In the genomic region with DNA sequence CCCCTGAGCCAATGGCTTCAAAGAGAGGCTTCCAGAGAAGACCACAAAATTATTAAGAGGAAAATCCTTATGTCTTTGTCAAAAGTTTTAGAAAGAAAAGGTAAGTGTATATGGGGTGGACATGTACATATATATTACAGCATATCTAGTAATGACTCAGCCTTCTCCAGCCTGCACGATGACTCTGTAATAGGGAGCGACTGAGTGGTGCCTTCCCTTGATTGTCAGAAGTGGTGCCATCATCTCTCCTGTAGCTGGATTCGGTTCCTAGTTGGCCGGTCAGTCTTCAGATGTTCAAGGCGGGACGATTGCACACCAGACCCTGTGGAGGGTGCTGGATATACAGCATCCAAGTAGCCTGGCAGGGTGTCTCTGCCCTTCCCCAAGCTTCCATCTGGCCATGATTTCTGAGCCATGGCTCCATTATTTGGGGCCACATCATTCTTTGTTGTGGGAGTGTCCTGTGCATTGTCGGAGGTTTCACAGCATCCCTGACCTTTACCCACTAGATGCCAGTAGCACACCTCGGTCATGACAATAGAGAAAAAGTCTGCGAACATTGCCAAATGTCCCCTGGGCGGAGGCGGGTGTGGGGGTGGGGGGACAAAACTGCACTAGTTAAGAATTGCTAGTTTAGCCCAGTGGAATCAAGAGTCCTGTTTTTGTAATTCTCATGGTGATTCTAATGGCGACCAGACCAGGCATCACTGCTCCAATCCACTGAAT, we compare ENCODE assay signal across 29 cellular contexts.
"Had no signal": no experiment of that assay in that cellular context is flagged by ENCODE, and none has a peak within 500 bp of the region (broad histone marks: within the 10 kb centered on the region; RNA-seq: fewer than 3 reads in every experiment).

No MANE protein-coding gene starts in this region.

- H3K4me3 ChIP-seq: cardiac muscle cell, MG63 had no signal

- H3K4me3 Mint-ChIP-seq: activated B cell treated with CpG ODN at 0.5 μM for 24 hours; activated CD4-positive, alpha-beta memory T cell treated with anti-CD3 and anti-CD28 coated beads for 36 hours; activated CD4-positive, alpha-beta T cell treated with anti-CD3 and anti-CD28 coated beads, Interleukin-2, amount 10 ng/mL, durations not matched to agents 24 days and 14 days; activated naive CD4-positive, alpha-beta T cell treated with anti-CD3 and anti-CD28 coated beads for 36 hours; activated naive CD8-positive, alpha-beta T cell; activated T-cell treated with anti-CD3 and anti-CD28 coated beads, Interleukin-2, amount 50 U/mL, for 4 hours; T-helper 17 cell had no signal

- H3K36me3 Mint-ChIP-seq: activated CD4-positive, alpha-beta memory T cell treated with anti-CD3 and anti-CD28 coated beads for 36 hours; activated naive CD8-positive, alpha-beta T cell had no signal

- H3K27ac ChIP-seq: brain microvascular endothelial cell, cardiac muscle cell, RWPE1 had no signal

- ATAC-seq: activated T-cell treated with anti-CD3 and anti-CD28 coated beads, Interleukin-2, amount 50 U/mL, for 4 hours; Panc1; T-helper 17 cell had no signal

- H3K27me3 Mint-ChIP-seq: activated CD4-positive, alpha-beta T cell treated with anti-CD3 and anti-CD28 coated beads, Interleukin-2, amount 10 ng/mL, durations not matched to agents 24 days and 14 days; activated naive CD8-positive, alpha-beta T cell had no signal

- H3K27ac Mint-ChIP-seq: activated B cell treated with CpG ODN at 0.5 μM for 24 hours; activated CD4-positive, alpha-beta memory T cell treated with anti-CD3 and anti-CD28 coated beads for 36 hours; activated CD4-positive, alpha-beta T cell treated with anti-CD3 and anti-CD28 coated beads, Interleukin-2, amount 10 ng/mL, durations not matched to agents 24 days and 14 days; activated naive CD4-positive, alpha-beta T cell treated with anti-CD3 and anti-CD28 coated beads for 36 hours; activated naive CD8-positive, alpha-beta T cell; T-helper 17 cell had no signal

- H3K36me3 ChIP-seq: brain microvascular endothelial cell, cardiac muscle cell, MG63 had no signal

- H3K27me3 ChIP-seq: brain microvascular endothelial cell, cardiac muscle cell, MG63 had no signal

- H3K4me1 Mint-ChIP-seq: activated B cell treated with CpG ODN at 0.5 μM for 24 hours; activated CD4-positive, alpha-beta T cell treated with anti-CD3 and anti-CD28 coated beads, Interleukin-2, amount 10 ng/mL, durations not matched to agents 24 days and 14 days; T-helper 17 cell had no signal

- DNase-seq: activated B cell treated with CpG ODN at 0.5 μM for 24 hours; activated CD4-positive, alpha-beta memory T cell treated with anti-CD3 and anti-CD28 coated beads for 36 hours; activated CD4-positive, alpha-beta T cell treated with anti-CD3 and anti-CD28 coated beads for 1 hour; activated CD4-positive, alpha-beta T cell treated with anti-CD3 and anti-CD28 coated beads, Interleukin-2, amount 10 ng/mL, durations not matched to agents 24 days and 14 days; activated CD8-positive, alpha-beta memory T cell treated with anti-CD3 and anti-CD28 coated beads for 24 hours; activated effector memory CD4-positive, alpha-beta T cell treated with anti-CD3 and anti-CD28 coated beads, Interleukin-2, amount 50 U/mL, for 16 hours; activated naive CD4-positive, alpha-beta T cell treated with anti-CD3 and anti-CD28 coated beads for 36 hours; activated T-cell treated with anti-CD3 and anti-CD28 coated beads, Interleukin-2, amount 50 U/mL, for 4 hours; amygdala; brain microvascular endothelial cell; cerebellar nuclear complex; KG1; MG63; MV-4-11; NCI-H1092 treated with DMSO at 0.1 percent for 48 hours; NCI-H1417 treated with DMSO at 0.1 percent for 48 hours; NCI-H1694; NCI-H2029; NCI-H345; NCI-H510A; NCI-H526 treated with DMSO at 0.1 percent for 48 hours; NCI-H82; SHP77; T-helper 17 cell; T-helper 9 cell had no signal
